Comparison of ENCODE assay signal across 9 cellular contexts in the genomic region with DNA sequence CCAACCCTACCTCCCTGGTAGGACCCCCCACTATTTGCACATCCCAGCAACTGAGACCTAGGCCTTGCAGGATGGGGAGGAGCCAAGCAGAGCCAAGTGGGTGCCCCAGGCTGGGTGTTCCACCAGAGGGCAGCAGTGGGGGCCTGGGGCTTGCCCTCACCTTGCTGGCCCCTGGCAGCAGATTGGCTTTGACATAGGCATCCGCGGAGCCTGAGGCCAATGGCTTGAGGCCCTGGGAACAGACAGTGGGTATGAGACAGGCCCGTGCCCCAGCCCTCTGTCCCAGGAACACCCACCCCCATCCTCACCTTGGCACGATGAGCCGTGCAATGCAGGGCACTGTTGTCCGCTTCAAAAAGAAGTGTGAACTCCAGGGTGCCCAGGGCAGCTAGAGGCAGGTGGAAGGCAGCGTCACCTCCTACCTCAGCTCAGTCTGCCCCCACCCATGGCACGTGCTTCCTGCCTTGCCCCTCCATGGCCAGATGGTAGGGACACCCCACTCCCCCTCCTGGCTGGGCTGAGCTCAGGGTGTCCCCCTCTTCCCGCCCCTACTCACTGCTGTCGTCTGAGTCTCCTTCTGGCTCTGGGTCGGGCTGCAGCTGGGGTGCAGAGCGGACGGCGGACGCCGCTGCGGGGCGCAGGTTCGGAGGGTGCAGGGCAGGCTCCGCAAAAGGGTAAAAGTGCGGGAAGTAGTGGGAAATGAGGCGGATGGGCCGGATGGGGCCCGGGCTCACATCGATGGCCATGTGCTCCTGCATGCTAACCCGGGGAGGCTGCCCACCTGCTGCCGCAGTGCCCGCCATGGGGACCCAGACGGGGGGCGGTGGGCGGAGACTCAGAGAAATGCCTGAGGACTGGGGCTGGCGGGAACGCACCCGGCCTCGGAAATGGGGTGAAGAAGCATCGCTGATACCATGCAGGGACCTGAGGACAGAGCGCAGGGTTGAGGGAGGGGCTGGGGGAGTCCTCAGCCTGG. TPM values are rescaled to one million over a fixed set of nuclear protein-coding genes. Genes with fewer than 3 reads are reported as not detected.
DNase-seq lines count a peak whose midpoint lies in the region; ATAC-seq and TF ChIP-seq lines count a peak whose summit lies in the region.
"Had no signal": no experiment of that assay in that cellular context is flagged by ENCODE, and none has a peak within 500 bp of the region (broad histone marks: within the 10 kb centered on the region; RNA-seq: fewer than 3 reads in every experiment).

No MANE protein-coding gene starts in this region.

- H3K27me3 ChIP-seq in RWPE2 (ENCODE audit: insufficient read depth, poor library complexity, severe bottlenecking) (no peaks in the 10 kb centered on the region), adrenal gland (peaks cover 9% of the 10 kb centered on the region), thymus (ENCODE audit: control insufficient read depth, insufficient read depth) (no peaks in the 10 kb centered on the region)

- no peak for TF ChIP-seq POLR2A in adrenal gland (IDR thresholded peaks at IDR 0.05)

- DNase-seq in AML-193 (lab: John Stamatoyannopoulos, UW) = peak; percentile 50 to 54
- peak; percentile 22 for DNase-seq in H4 (ENCODE audit: low spot score)
- DNase-seq in RWPE2 (ENCODE audit: low spot score) = no peak
- DNase-seq in adrenal gland = peak in 3 of 7 donors; percentile 24 to 61 (median 55)
- DNase-seq in left kidney (ENCODE audit: low read depth, low spot score) = peak; percentile 54

- TF ChIP-seq CTCF in RWPE2 (IDR thresholded peaks at IDR 0.05; ENCODE audit: poor library complexity, severe bottlenecking) (peak; percentile 48), adrenal gland (IDR thresholded peaks at IDR 0.05) (peak in 5 of 6 experiments; percentile 26 to 45 (median 37))

- H3K27ac ChIP-seq in RWPE2 (ENCODE audit: poor library complexity, severe bottlenecking) (no peak overlapping the region), adrenal gland (no peak overlapping the region), thymus (ENCODE audit: low read depth) (no peak overlapping the region)

- 24 to 46% (median 26%) methylated on average over 31 to 37 of the region's 37 CpGs for WGBS in adrenal gland, 4 donors
- WGBS in thymus = 40% methylated on average over 37 of the region's 37 CpGs

- ATAC-seq in RWPE2 (ENCODE audit: low read depth) (peak; percentile 33; the same call in 2 of the 3 replicates), GM19397 (IDR thresholded peaks at IDR 0.05; ENCODE audit: unreplicated experiment) (no peak), HG03342 (IDR thresholded peaks at IDR 0.05; ENCODE audit: unreplicated experiment) (no peak)

- H3K4me1 ChIP-seq in RWPE2 (ENCODE audit: insufficient read depth, poor library complexity, severe bottlenecking) (no peaks in the 10 kb centered on the region), adrenal gland (replicated peaks in 1 of 2) (no peaks in the 10 kb centered on the region), thymus (ENCODE audit: control insufficient read depth, insufficient read depth, low read length) (peaks cover 43% of the 10 kb centered on the region)

- H3K9me3 ChIP-seq in RWPE2 (ENCODE audit: severe bottlenecking) (no peaks in the 10 kb centered on the region), adrenal gland (replicated peaks in 1 of 3) (no peaks in the 10 kb centered on the region), thymus (ENCODE audit: control insufficient read depth) (no peaks in the 10 kb centered on the region)

- H3K36me3 ChIP-seq in RWPE2 (ENCODE audit: low read depth) (peaks cover 8% of the 10 kb centered on the region; the same call in 1 of the 2 replicates), adrenal gland (replicated peaks in 1 of 2) (peaks cover 0 to 17% of the 10 kb centered on the region in 2 donors), thymus (ENCODE audit: control insufficient read depth, insufficient read depth) (peaks cover 26% of the 10 kb centered on the region)

- intact Hi-C loops in adrenal gland (cut with DNase I) = no loop called here

- H3K4me3 ChIP-seq in RWPE2 (ENCODE audit: severe bottlenecking) (no peak overlapping the region), adrenal gland (no peak overlapping the region), thymus (ENCODE audit: low read length) (peak overlapping the region; percentile 16)

RNA-seq across cellular contexts. Expression of gene NDUFV1, which starts 9.0 kb away (rescaled TPM):
- total RNA-seq in H4 (2014; rRNA removed; shearing (Covaris generic)) = 128 and 143 TPM in 2 replicates
- total RNA-seq in adrenal gland = 100 to 1,000 TPM; 176 to 439 (median 297) TPM
- polyA plus RNA-seq in adrenal gland (100 to 1,000 TPM in 2 of 3 donors, 10 to 100 TPM in 1; 84.2 to 231 (median 227) TPM), thymus (207 TPM)

RNA-seq across cellular contexts. Expression of gene NUDT8, which starts 14.0 kb away (rescaled TPM):
- 12.4 and 15.7 TPM in 2 replicates for total RNA-seq in H4 (2014; rRNA removed; shearing (Covaris generic))
- total RNA-seq in adrenal gland = 10 to 100 TPM in 2 of 8 donors, 1 to 10 TPM in 6; 2.4 to 40.6 (median 7.9) TPM
- 10 to 100 TPM in 1 of 3 donors, 1 to 10 TPM in 2; 1.9 to 14.0 (median 8.0) TPM for polyA plus RNA-seq in adrenal gland
- 4.7 TPM for polyA plus RNA-seq in thymus

RNA-seq across cellular contexts. Expression of gene TBX10, which starts 23.8 kb away (rescaled TPM):
- total RNA-seq in H4 (2014; rRNA removed; shearing (Covaris generic)) = not detected in 2 replicates
- total RNA-seq in adrenal gland = not detected
- polyA plus RNA-seq in adrenal gland (not detected), thymus (0.09 TPM)
- total RNA-seq: lower leg skin had no signal

RNA-seq across cellular contexts. Expression of gene GSTP1, which starts 32.1 kb away (rescaled TPM):
- 2,091 and 2,096 TPM in 2 replicates for total RNA-seq in H4 (2014; rRNA removed; shearing (Covaris generic))
- total RNA-seq in adrenal gland = 1,000 to 10,000 TPM in 1 of 8 donors, 100 to 1,000 TPM in 7; 332 to 1,325 (median 429) TPM
- polyA plus RNA-seq in adrenal gland (100 to 1,000 TPM; 267 to 762 (median 466) TPM), thymus (630 TPM)

RNA-seq across cellular contexts. Expression of gene ACY3, which starts 34.8 kb away (rescaled TPM):
- 0.31 and 0.47 TPM in 2 replicates for total RNA-seq in H4 (2014; rRNA removed; shearing (Covaris generic))
- not detected for total RNA-seq in adrenal gland
- polyA plus RNA-seq in adrenal gland (under 1 TPM in 1 of 3 donors, not detected in 2; 0.32 TPM), thymus (1.6 TPM)
